ENCODE assay signal across 20 cellular contexts in genomic region chr17:19331553-19332245, GRCh38. TPM values are rescaled to one million over a fixed set of nuclear protein-coding genes. Genes with fewer than 3 reads are reported as not detected.
A peak's percentile ranks its signal among the peaks of the same experiment; 100 is the strongest.
DNase-seq lines count a peak whose midpoint lies in the region; ATAC-seq and TF ChIP-seq lines count a peak whose summit lies in the region.
"Had no signal": no experiment of that assay in that cellular context is flagged by ENCODE, and none has a peak within 500 bp of the region (broad histone marks: within the 10 kb centered on the region; RNA-seq: fewer than 3 reads in every experiment).

No MANE protein-coding gene starts in this region.

- TF ChIP-seq CTCF in HFFc6 (IDR thresholded peaks at IDR 0.05), result no peak
- TF ChIP-seq CTCF in brain (conservative IDR thresholded peaks at IDR 0.05), result no peak
- no peak for TF ChIP-seq CTCF in nephron (IDR thresholded peaks at IDR 0.05; ENCODE audit: unreplicated experiment in 3 of 3)
- no peak for TF ChIP-seq CTCF in smooth muscle cell (IDR thresholded peaks at IDR 0.05; ENCODE audit: borderline replicate concordance, insufficient read depth, poor library complexity, severe bottlenecking)

- H3K9me3 ChIP-seq in smooth muscle cell (replicated peaks; ENCODE audit: low read depth), result no peaks in the 10 kb centered on the region
- H3K9me3 ChIP-seq: adrenal gland, transverse colon had no signal

- H3K9me3 Mint-ChIP-seq in HFFc6 (peaks cover 2% of the 10 kb centered on the region; the same call in 1 of the 2 replicates), brain (no peaks in the 10 kb centered on the region), nephron (no peaks in the 10 kb centered on the region)
- H3K9me3 Mint-ChIP-seq: WTC11 had no signal

- H3K4me1 Mint-ChIP-seq in HFFc6 (ENCODE audit: low read depth) (peaks cover 50% of the 10 kb centered on the region), brain (peaks cover 28% of the 10 kb centered on the region), nephron (peaks cover 6% of the 10 kb centered on the region)

- 91% methylated on average over 13 of the region's 13 CpGs for WGBS in smooth muscle cell (ENCODE audit: low lambda C conversion rate)

- H3K27ac Mint-ChIP-seq in HFFc6, result peak overlapping the region; percentile 84
- H3K27ac Mint-ChIP-seq in brain, result peak overlapping the region in 4 of 5 experiments; percentile 10 to 89 (median 74)
- peak overlapping the region in 2 of 3 experiments; percentile 69 to 70 for H3K27ac Mint-ChIP-seq in nephron
- H3K27ac Mint-ChIP-seq: WTC11 had no signal

- H3K9ac ChIP-seq in smooth muscle cell (ENCODE audit: low read depth), result peak overlapping the region; percentile 37
- H3K9ac ChIP-seq: KMS-11 had no signal

- no peak overlapping the region for H2AFZ ChIP-seq in smooth muscle cell (ENCODE audit: low read depth)
- H2AFZ ChIP-seq: hepatocyte had no signal

- H3K4me3 Mint-ChIP-seq in HFFc6 (peak overlapping the region; percentile 53), brain (no peak overlapping the region), nephron (no peak overlapping the region)
- H3K4me3 Mint-ChIP-seq: stimulated activated naive CD8-positive, alpha-beta T cell treated with anti-CD3 and anti-CD28 coated beads, Interleukin-15, amount 100 ng/mL, for 72 hours; WTC11 had no signal

- H3K4me2 ChIP-seq in smooth muscle cell, result no peak overlapping the region
- H3K4me2 ChIP-seq: hepatocyte, KMS-11 had no signal

- DNase-seq in HFFc6, result no peak
- DNase-seq in smooth muscle cell (lab: John Stamatoyannopoulos, UW; ENCODE audit: unreplicated experiment), result no peak
- DNase-seq in NCI-H526 (lab: John Stamatoyannopoulos, UW), result no peak
- DNase-seq in NCI-H1105 (lab: John Stamatoyannopoulos, UW), result no peak
- DNase-seq: activated CD4-positive, alpha-beta T cell treated with anti-CD3 and anti-CD28 coated beads, Interleukin-2, amount 50 U/mL, for 48 hours; activated T-cell treated with anti-CD3 and anti-CD28 coated beads, Interleukin-2, amount 50 U/mL, for 1 hour; NCI-H2171; RPMI8226; stimulated activated naive CD8-positive, alpha-beta T cell treated with anti-CD3 and anti-CD28 coated beads, Interleukin-15, amount 100 ng/mL, for 72 hours; T-helper 9 cell; transverse colon had no signal

- peak overlapping the region; percentile 89 for H3K27ac ChIP-seq in smooth muscle cell (ENCODE audit: low read depth)
- H3K27ac ChIP-seq: adrenal gland, foreskin keratinocyte, hepatocyte, KMS-11, transverse colon had no signal

- no peaks in the 10 kb centered on the region for H3K79me2 ChIP-seq in smooth muscle cell (ENCODE audit: low read depth)
- H3K79me2 ChIP-seq: hepatocyte had no signal

- H3K4me3 ChIP-seq in smooth muscle cell, result no peak overlapping the region
- H3K4me3 ChIP-seq: adrenal gland, hepatocyte, transverse colon had no signal

- H3K36me3 ChIP-seq in smooth muscle cell (ENCODE audit: low read depth), result peaks cover 3% of the 10 kb centered on the region
- H3K36me3 ChIP-seq: transverse colon had no signal

- no peaks in the 10 kb centered on the region for H3K27me3 ChIP-seq in smooth muscle cell (ENCODE audit: low read depth)
- H3K27me3 ChIP-seq: adrenal gland, foreskin keratinocyte, hepatocyte, transverse colon had no signal

- no peaks in the 10 kb centered on the region for H3K27me3 Mint-ChIP-seq in HFFc6 (ENCODE audit: insufficient read depth)
- peaks cover 2% of the 10 kb centered on the region for H3K27me3 Mint-ChIP-seq in brain
- H3K27me3 Mint-ChIP-seq in nephron (ENCODE audit: low read depth), result no peaks in the 10 kb centered on the region

- H3K4me1 ChIP-seq in smooth muscle cell (ENCODE audit: low read depth), result no peaks in the 10 kb centered on the region
- H3K4me1 ChIP-seq: adrenal gland had no signal

- ATAC-seq in HG03280 (IDR thresholded peaks at IDR 0.05; ENCODE audit: unreplicated experiment), result no peak
- ATAC-seq: WTC11 had no signal

- H3F3A ChIP-seq in smooth muscle cell (ENCODE audit: low read depth), result no peaks in the 10 kb centered on the region

- no peaks in the 10 kb centered on the region for H4K20me1 ChIP-seq in smooth muscle cell (ENCODE audit: low read depth)

- H3K36me3 Mint-ChIP-seq in HFFc6 (ENCODE audit: low read depth) (peaks cover 27% of the 10 kb centered on the region), brain (peaks cover 48% of the 10 kb centered on the region), nephron (ENCODE audit: low read depth) (peaks cover 49% of the 10 kb centered on the region)

RNA-seq across cellular contexts. Expression of gene B9D1, which starts 30.8 kb away (rescaled TPM):
- total RNA-seq in HFFc6 (2021; fragmentation: NEBNext Ultra II Directional; extraction: Animal tissue kit (Norgen Biotek cat#: 25700)), result 10 to 100 TPM; 18.0 to 28.9 (median 24.5) TPM
- polyA plus RNA-seq in brain (ENCODE audit: insufficient read depth, low read depth, low replicate concordance) (46.8 TPM), smooth muscle cell (30.0 and 45.5 TPM in 2 replicates)
- total RNA-seq in smooth muscle cell, result 21.6 and 21.9 TPM in 2 replicates

RNA-seq across cellular contexts. Expression of gene MAPK7, which starts 46.6 kb away (rescaled TPM):
- 10 to 100 TPM; 18.5 to 27.1 (median 23.9) TPM for total RNA-seq in HFFc6 (2021; fragmentation: NEBNext Ultra II Directional; extraction: Animal tissue kit (Norgen Biotek cat#: 25700))
- polyA plus RNA-seq in brain (ENCODE audit: insufficient read depth, low read depth, low replicate concordance) (38.3 TPM), smooth muscle cell (34.5 and 36.3 TPM in 2 replicates)
- 9.1 and 14.7 TPM in 2 replicates for total RNA-seq in smooth muscle cell

RNA-seq across cellular contexts. Expression of gene MFAP4, which starts 55.3 kb away (rescaled TPM):
- total RNA-seq in HFFc6 (2021; fragmentation: NEBNext Ultra II Directional; extraction: Animal tissue kit (Norgen Biotek cat#: 25700)), result 10 to 100 TPM; 17.7 to 46.5 (median 22.0) TPM
- polyA plus RNA-seq in brain (ENCODE audit: insufficient read depth, low read depth, low replicate concordance) (30.0 TPM), smooth muscle cell (960 and 1,738 TPM in 2 replicates)
- total RNA-seq in smooth muscle cell, result 580 and 618 TPM in 2 replicates
- total RNA-seq: endothelial cell of umbilical vein, foreskin keratinocyte had no signal
- polyA plus RNA-seq: endothelial cell of umbilical vein, foreskin keratinocyte had no signal

Comparison
In these comparisons a context has a peak if more than half of its experiments do, and no peak if none do; other contexts are left out.
1. RNA of gene MFAP4, which starts 55.3 kb away (total RNA-seq): 580 to 618 TPM in smooth muscle cell; 17.7 to 46.5 TPM in HFFc6; every median in the first group is over 10 times any median in the second.
2. Peak in every context shown above with its lines, with median percentiles within 50 percentile points of each other: H3K27ac Mint-ChIP-seq.